Comparison of ENCODE assay signal across 19 cellular contexts in genomic region chr12:15846887-15847286, GRCh38. TPM values are rescaled to one million over a fixed set of nuclear protein-coding genes. Genes with fewer than 3 reads are reported as not detected.
DNase-seq lines count a peak whose midpoint lies in the region; ATAC-seq and TF ChIP-seq lines count a peak whose summit lies in the region.
"Had no signal": no experiment of that assay in that cellular context is flagged by ENCODE, and none has a peak within 500 bp of the region (broad histone marks: within the 10 kb centered on the region; RNA-seq: fewer than 3 reads in every experiment).

No MANE protein-coding gene starts in this region.

- H3K56ac ChIP-seq in mesendoderm (ENCODE audit: low read length), result no peak overlapping the region

- H3K4me3 ChIP-seq in coronary artery (no peak overlapping the region), skeletal muscle cell (ENCODE audit: low read depth, low read length) (no peak overlapping the region), mesendoderm (ENCODE audit: low read length) (no peak overlapping the region)
- H3K4me3 ChIP-seq: GM12878, HAP-1, right lobe of liver had no signal

- H4K8ac ChIP-seq in mesendoderm (ENCODE audit: low read depth, low read length), result no peak overlapping the region

- intact Hi-C loops in left cardiac atrium (cut with DNase I), result no loop called here

- H3K4me2 ChIP-seq in mesendoderm (ENCODE audit: low read length), result no peak overlapping the region

- H3K27ac ChIP-seq in coronary artery, result peak overlapping the region; percentile 14 to 38
- no peak overlapping the region for H3K27ac ChIP-seq in mesendoderm (ENCODE audit: low read depth, low read length)
- H3K27ac ChIP-seq: right lobe of liver, WERI-Rb-1 had no signal

- peak; percentile 61 for DNase-seq in EH (ENCODE audit: low read depth)
- no peak for DNase-seq in coronary artery (ENCODE audit: low spot score)
- DNase-seq in left cardiac atrium, result no peak
- peak; percentile 75 for DNase-seq in skeletal muscle cell (ENCODE audit: low read depth)
- DNase-seq in mesendoderm, result no peak
- DNase-seq in NCI-H2196 treated with DMSO at 0.1 percent for 48 hours (lab: John Stamatoyannopoulos, UW; ENCODE audit: unreplicated experiment), result no peak
- DNase-seq in D341Med (ENCODE audit: low spot score), result no peak
- DNase-seq: activated CD4-positive, alpha-beta memory T cell treated with anti-CD3 and anti-CD28 coated beads for 36 hours; activated naive CD4-positive, alpha-beta T cell treated with Interleukin-2 at 50 U/mL for 16 hours; activated T-cell treated with anti-CD3 and anti-CD28 coated beads, Interleukin-2, amount 50 U/mL, for 1 hour; cortex of kidney; hypothalamus; midbrain; NCI-H187; right lobe of liver; WERI-Rb-1 had no signal

- no peaks in the 10 kb centered on the region for H3K27me3 ChIP-seq in mesendoderm (ENCODE audit: insufficient read depth, low read length, poor library complexity)
- H3K27me3 ChIP-seq: right lobe of liver had no signal

- H3K79me2 ChIP-seq in mesendoderm (ENCODE audit: control insufficient read depth, insufficient read depth, low read length), result no peaks in the 10 kb centered on the region

- no peak overlapping the region for H3K18ac ChIP-seq in mesendoderm (ENCODE audit: low read length)

- WGBS in mesendoderm (ENCODE audit: extremely low coverage, insufficient coverage, low lambda C conversion rate), result 100% methylated on average over 1 of the region's 2 CpGs

- H3K4me1 ChIP-seq in mesendoderm (ENCODE audit: control insufficient read depth, low read depth, low read length), result no peaks in the 10 kb centered on the region

- H2BK120ac ChIP-seq in mesendoderm (ENCODE audit: low read depth, low read length), result no peak overlapping the region

- no peak overlapping the region for H2BK5ac ChIP-seq in mesendoderm (ENCODE audit: low read length)

- H3K79me1 ChIP-seq in mesendoderm (ENCODE audit: low read length), result no peaks in the 10 kb centered on the region

- no peak overlapping the region for H2AK5ac ChIP-seq in mesendoderm (ENCODE audit: low read length)

- H4K5ac ChIP-seq in mesendoderm (ENCODE audit: low read length), result no peak overlapping the region

- ATAC-seq in left cardiac atrium (peak; percentile 85 to 93), HG02938 (IDR thresholded peaks at IDR 0.05; ENCODE audit: unreplicated experiment) (no peak)
- ATAC-seq: GM12878 had no signal

- no peak overlapping the region for H3K9ac ChIP-seq in mesendoderm (ENCODE audit: low read length)

- H3K36me3 ChIP-seq in mesendoderm (ENCODE audit: control insufficient read depth, insufficient read depth, low read length), result no peaks in the 10 kb centered on the region
- H3K36me3 ChIP-seq: HAP-1, right lobe of liver, WERI-Rb-1 had no signal

- H3K4ac ChIP-seq in mesendoderm (ENCODE audit: low read depth, low read length), result no peak overlapping the region

- no peak for TF ChIP-seq CTCF in coronary artery (IDR thresholded peaks at IDR 0.05)

- no peak overlapping the region for H2BK15ac ChIP-seq in mesendoderm (replicated peaks; ENCODE audit: low read depth)

- no peak overlapping the region for H3K23ac ChIP-seq in mesendoderm (ENCODE audit: low read length)

RNA-seq across cellular contexts. Expression of gene STRAP, which starts 35.3 kb away (rescaled TPM):
- total RNA-seq in left cardiac atrium, result 100 to 1,000 TPM in 1 of 2 donors, 10 to 100 TPM in 1; 96.4 to 128 TPM
- polyA plus RNA-seq in mesendoderm (2013, experiment 1 of 2), result 286 TPM
- polyA plus RNA-seq in mesendoderm (2013, experiment 2 of 2), result 280 TPM

RNA-seq across cellular contexts. Expression of gene EPS8, which starts 57.7 kb away (rescaled TPM):
- 10 to 100 TPM; 46.0 to 46.9 TPM for total RNA-seq in left cardiac atrium
- 5.5 TPM for polyA plus RNA-seq in mesendoderm (2013, experiment 1 of 2)
- 5.1 TPM for polyA plus RNA-seq in mesendoderm (2013, experiment 2 of 2)

Comparison
In these comparisons a context has a peak if more than half of its experiments do, and no peak if none do; other contexts are left out.
1. DNase-seq: peak in EH (single experiment) and skeletal muscle cell (single experiment); none in coronary artery (single experiment), left cardiac atrium (single experiment), mesendoderm (single experiment), NCI-H2196 treated with DMSO at 0.1 percent for 48 hours (single experiment) and D341Med (single experiment).